In the genomic region with DNA sequence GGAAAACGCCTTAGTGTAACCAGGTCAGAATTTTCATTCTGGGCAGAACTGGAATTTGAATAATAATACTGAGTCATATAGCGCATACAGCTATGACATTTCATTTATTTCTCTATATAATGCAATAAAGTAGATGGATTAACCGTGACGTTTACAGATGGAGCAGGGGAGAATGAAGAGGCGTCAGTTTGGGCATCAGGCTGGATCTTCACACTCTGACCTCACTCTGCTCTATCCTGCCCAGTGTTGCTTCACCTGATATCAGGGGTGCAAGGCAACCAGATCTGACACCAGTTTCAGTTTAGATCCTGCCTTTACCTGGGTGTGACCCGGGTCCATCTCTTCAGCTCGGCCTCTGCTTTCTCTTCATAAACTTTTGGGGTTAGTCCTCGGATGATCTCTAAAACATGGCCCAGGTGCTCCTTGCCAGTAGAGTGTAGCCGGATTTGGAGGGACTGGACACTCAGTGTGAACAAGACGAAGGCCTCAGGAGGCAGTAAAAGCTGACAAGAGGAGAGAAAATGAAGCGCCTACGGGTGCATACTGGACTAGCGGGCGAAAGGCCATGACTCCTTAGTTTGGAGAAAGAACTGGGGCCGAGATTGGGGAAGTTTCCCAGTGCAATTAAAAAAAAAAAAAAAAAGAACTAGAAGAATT, we compare ENCODE assay signal across 9 cellular contexts. TPM values are rescaled to one million over a fixed set of nuclear protein-coding genes. Genes with fewer than 3 reads are reported as not detected.
DNase-seq lines count a peak whose midpoint lies in the region; ATAC-seq lines count a peak whose summit lies in the region.
"Had no signal": no experiment of that assay in that cellular context is flagged by ENCODE, and none has a peak within 500 bp of the region (broad histone marks: within the 10 kb centered on the region; RNA-seq: fewer than 3 reads in every experiment).

No MANE protein-coding gene starts in this region.

- H3K27me3 Mint-ChIP-seq in activated T-helper 2 cell treated with anti-CD3 and anti-CD28 coated beads, Interferon-gamma antibody, Interleukin-2, Interleukin-4, amounts not matched to agents 10 μg/mL and 5 μg/mL and 100 μg/mL, durations not matched to agents 14 hours and 24 hours and 36 hours (ENCODE audit: low read depth) = no peaks in the 10 kb centered on the region
- no peaks in the 10 kb centered on the region for H3K27me3 Mint-ChIP-seq in stimulated activated naive CD8-positive, alpha-beta T cell treated with anti-CD3 and anti-CD28 coated beads, Interleukin-15, amount 100 ng/mL, for 72 hours

- peaks cover 55% of the 10 kb centered on the region for H3K4me1 Mint-ChIP-seq in activated T-helper 2 cell treated with anti-CD3 and anti-CD28 coated beads, Interferon-gamma antibody, Interleukin-2, Interleukin-4, amounts not matched to agents 10 μg/mL and 5 μg/mL and 100 μg/mL, durations not matched to agents 14 hours and 24 hours and 36 hours (ENCODE audit: low read depth)
- H3K4me1 Mint-ChIP-seq in stimulated activated naive CD8-positive, alpha-beta T cell treated with anti-CD3 and anti-CD28 coated beads, Interleukin-15, amount 100 ng/mL, for 72 hours = peaks cover 49% of the 10 kb centered on the region

- H3K9me3 ChIP-seq in iPS-15b (ENCODE audit: control insufficient read depth, insufficient read depth, low read length) = no peaks in the 10 kb centered on the region

- H3K4me1 ChIP-seq in iPS-15b (ENCODE audit: control insufficient read depth, insufficient read depth, low read length) = peaks cover 11% of the 10 kb centered on the region

- ATAC-seq in HG02970 (IDR thresholded peaks at IDR 0.05; ENCODE audit: low FRiP score, unreplicated experiment) = peak; percentile 4
- peak; percentile 1 for ATAC-seq in stimulated activated naive CD8-positive, alpha-beta T cell treated with anti-CD3 and anti-CD28 coated beads, Interleukin-15, amount 100 ng/mL, for 72 hours

- H3K36me3 Mint-ChIP-seq in activated T-helper 2 cell treated with anti-CD3 and anti-CD28 coated beads, Interferon-gamma antibody, Interleukin-2, Interleukin-4, amounts not matched to agents 10 μg/mL and 5 μg/mL and 100 μg/mL, durations not matched to agents 14 hours and 24 hours and 36 hours (ENCODE audit: low read depth) = no peaks in the 10 kb centered on the region

- H3K4me3 ChIP-seq in iPS-15b (ENCODE audit: low read depth, low read length) = peak overlapping the region; percentile 84

- peak overlapping the region; percentile 89 for H3K27ac Mint-ChIP-seq in activated T-helper 2 cell treated with anti-CD3 and anti-CD28 coated beads, Interferon-gamma antibody, Interleukin-2, Interleukin-4, amounts not matched to agents 10 μg/mL and 5 μg/mL and 100 μg/mL, durations not matched to agents 14 hours and 24 hours and 36 hours
- peak overlapping the region; percentile 97 for H3K27ac Mint-ChIP-seq in stimulated activated naive CD8-positive, alpha-beta T cell treated with anti-CD3 and anti-CD28 coated beads, Interleukin-15, amount 100 ng/mL, for 72 hours

- no peaks in the 10 kb centered on the region for H3K27me3 ChIP-seq in iPS-15b (ENCODE audit: control insufficient read depth, insufficient read depth, low read length)

- no peak overlapping the region for H3K9ac ChIP-seq in iPS-15b (ENCODE audit: low read depth, low read length)

- H3K9me3 Mint-ChIP-seq in activated T-helper 2 cell treated with anti-CD3 and anti-CD28 coated beads, Interferon-gamma antibody, Interleukin-2, Interleukin-4, amounts not matched to agents 10 μg/mL and 5 μg/mL and 100 μg/mL, durations not matched to agents 14 hours and 24 hours and 36 hours = no peaks in the 10 kb centered on the region
- H3K9me3 Mint-ChIP-seq in stimulated activated naive CD8-positive, alpha-beta T cell treated with anti-CD3 and anti-CD28 coated beads, Interleukin-15, amount 100 ng/mL, for 72 hours = no peaks in the 10 kb centered on the region

- intact Hi-C loops in activated T-helper 2 cell treated with anti-CD3 and anti-CD28 coated beads, Interferon-gamma antibody, Interleukin-2, Interleukin-4, amounts not matched to agents 10 μg/mL and 5 μg/mL and 100 μg/mL, durations not matched to agents 14 hours and 24 hours and 36 hours (cut with micrococcal nuclease) = loop anchor here (1.0 to 5.0 kb wide), 7 partner anchors 17 to 571 kb away; a partner anchor contains a TSS

- peak overlapping the region; percentile 85 for H3K4me3 Mint-ChIP-seq in activated T-helper 2 cell treated with anti-CD3 and anti-CD28 coated beads, Interferon-gamma antibody, Interleukin-2, Interleukin-4, amounts not matched to agents 10 μg/mL and 5 μg/mL and 100 μg/mL, durations not matched to agents 14 hours and 24 hours and 36 hours (ENCODE audit: low read depth)
- peak overlapping the region; percentile 80 to 92 for H3K4me3 Mint-ChIP-seq in stimulated activated naive CD8-positive, alpha-beta T cell treated with anti-CD3 and anti-CD28 coated beads, Interleukin-15, amount 100 ng/mL, for 72 hours

- peak; percentile 19 for DNase-seq in GF-D8 (lab: John Stamatoyannopoulos, UW)
- no peak for DNase-seq in activated T-helper 2 cell treated with anti-CD3 and anti-CD28 coated beads, Interferon-gamma antibody, Interleukin-2, Interleukin-4, amounts not matched to agents 10 μg/mL and 5 μg/mL and 100 μg/mL, durations not matched to agents 14 hours and 24 hours and 36 hours (ENCODE audit: low spot score)
- DNase-seq in stimulated activated naive CD8-positive, alpha-beta T cell treated with anti-CD3 and anti-CD28 coated beads, Interleukin-15, amount 100 ng/mL, for 72 hours = no peak
- no peak for DNase-seq in AML-193 (lab: John Stamatoyannopoulos, UW)
- no peak for DNase-seq in NAMALWA (ENCODE audit: low spot score)
- DNase-seq in EL = no peak

- H3K36me3 ChIP-seq in iPS-15b (ENCODE audit: control insufficient read depth, insufficient read depth, low read length) = peaks cover 13% of the 10 kb centered on the region

RNA-seq across cellular contexts. Expression of a gene that starts 1.4 kb away (rescaled TPM):
- total RNA-seq in activated T-helper 2 cell treated with anti-CD3 and anti-CD28 coated beads, Interferon-gamma antibody, Interleukin-2, Interleukin-4, amounts not matched to agents 10 μg/mL and 5 μg/mL and 100 μg/mL, durations not matched to agents 14 hours and 24 hours and 36 hours = 114 and 115 TPM in 2 replicates

RNA-seq across cellular contexts. Expression of a gene that starts 17.2 kb away (rescaled TPM):
- total RNA-seq in activated T-helper 2 cell treated with anti-CD3 and anti-CD28 coated beads, Interferon-gamma antibody, Interleukin-2, Interleukin-4, amounts not matched to agents 10 μg/mL and 5 μg/mL and 100 μg/mL, durations not matched to agents 14 hours and 24 hours and 36 hours = 1.3 and 2.0 TPM in 2 replicates

RNA-seq across cellular contexts. Expression of a gene that starts 28.9 kb away (rescaled TPM):
- total RNA-seq in activated T-helper 2 cell treated with anti-CD3 and anti-CD28 coated beads, Interferon-gamma antibody, Interleukin-2, Interleukin-4, amounts not matched to agents 10 μg/mL and 5 μg/mL and 100 μg/mL, durations not matched to agents 14 hours and 24 hours and 36 hours = 0.07 and 0.34 TPM in 2 replicates
- total RNA-seq: LHCN-M2 had no signal
